15 cellular contexts compared by ENCODE assay signal in genomic region chr9:130745210-130745800, GRCh38. TPM values are rescaled to one million over a fixed set of nuclear protein-coding genes. Genes with fewer than 3 reads are reported as not detected.
DNase-seq lines count a peak whose midpoint lies in the region; ATAC-seq and TF ChIP-seq lines count a peak whose summit lies in the region.
"Had no signal": no experiment of that assay in that cellular context is flagged by ENCODE, and none has a peak within 500 bp of the region (broad histone marks: within the 10 kb centered on the region; RNA-seq: fewer than 3 reads in every experiment).

No MANE protein-coding gene starts in this region.

- ATAC-seq in stimulated activated effector memory CD8-positive, alpha-beta T cell treated with anti-CD3 and anti-CD28 coated beads, Interleukin-12 subunit alpha, Interleukin-12 subunit beta, amount 100 ng/mL, for 72 hours: no peak

- H3K4me1 Mint-ChIP-seq in neural progenitor cell: peaks cover 21% of the 10 kb centered on the region
- H3K4me1 Mint-ChIP-seq in nephron progenitor cell: peaks cover 7% of the 10 kb centered on the region
- peaks cover 6% of the 10 kb centered on the region for H3K4me1 Mint-ChIP-seq in stimulated activated effector memory CD8-positive, alpha-beta T cell treated with anti-CD3 and anti-CD28 coated beads, Interleukin-12 subunit alpha, Interleukin-12 subunit beta, amount 100 ng/mL, for 72 hours

- H3K4me3 Mint-ChIP-seq in neural progenitor cell (no peak overlapping the region), nephron progenitor cell (no peak overlapping the region)
- no peak overlapping the region for H3K4me3 Mint-ChIP-seq in stimulated activated effector memory CD8-positive, alpha-beta T cell treated with anti-CD3 and anti-CD28 coated beads, Interleukin-12 subunit alpha, Interleukin-12 subunit beta, amount 100 ng/mL, for 72 hours

- no peak for TF ChIP-seq CTCF in HEK293 (tag by site-specific recombination; IDR thresholded peaks at IDR 0.05)
- no peak for TF ChIP-seq CTCF in brain microvascular endothelial cell (IDR thresholded peaks at IDR 0.05; ENCODE audit: low read depth, low read length, missing control alignments)
- no peak for TF ChIP-seq CTCF in neural progenitor cell (IDR thresholded peaks at IDR 0.05)
- TF ChIP-seq CTCF in nephron progenitor cell (IDR thresholded peaks at IDR 0.05): no peak

- no peak overlapping the region for H3K9ac ChIP-seq in neural progenitor cell

- H3K27ac ChIP-seq in HEK293 (ENCODE audit: extremely low read depth, low read depth, low read length): no peak overlapping the region
- H3K27ac ChIP-seq in brain microvascular endothelial cell: peak overlapping the region; percentile 36
- H3K27ac ChIP-seq in neural progenitor cell: no peak overlapping the region

- no peaks in the 10 kb centered on the region for H3K4me1 ChIP-seq in HEK293 (ENCODE audit: control insufficient read depth, insufficient read depth, low read length)
- no peaks in the 10 kb centered on the region for H3K4me1 ChIP-seq in neural progenitor cell

- in situ Hi-C loops in brain microvascular endothelial cell (cut with HindIII; ENCODE audit: low pct_ligation_motif_present, low sequenced_read_pairs): no loop called here

- H3K9me3 ChIP-seq in HEK293 (ENCODE audit: control insufficient read depth, insufficient read depth, low read depth, low read length) (no peaks in the 10 kb centered on the region), neural progenitor cell (ENCODE audit: low read depth) (no peaks in the 10 kb centered on the region)

- H3K27ac Mint-ChIP-seq in neural progenitor cell: peak overlapping the region; percentile 40
- no peak overlapping the region for H3K27ac Mint-ChIP-seq in nephron progenitor cell
- H3K27ac Mint-ChIP-seq in stimulated activated effector memory CD8-positive, alpha-beta T cell treated with anti-CD3 and anti-CD28 coated beads, Interleukin-12 subunit alpha, Interleukin-12 subunit beta, amount 100 ng/mL, for 72 hours: no peak overlapping the region

- no peak overlapping the region for H3K4me3 ChIP-seq in HEK293 (ENCODE audit: low read depth, low read length)
- no peak overlapping the region for H3K4me3 ChIP-seq in brain microvascular endothelial cell (ENCODE audit: low read depth, low read length)
- H3K4me3 ChIP-seq in neural progenitor cell: no peak overlapping the region

- POLR2A ChIA-PET in HEK293 (lab: Yijun Ruan, JAX): no interaction called here

- H2AFZ ChIP-seq in neural progenitor cell (replicated peaks): no peak overlapping the region

- DNase-seq in NCI-H69 (lab: John Stamatoyannopoulos, UW): peak; percentile 69
- DNase-seq in brain microvascular endothelial cell: no peak
- no peak for DNase-seq in neural progenitor cell (ENCODE audit: low spot score)
- DNase-seq in nephron progenitor cell: no peak
- DNase-seq in stimulated activated effector memory CD8-positive, alpha-beta T cell treated with anti-CD3 and anti-CD28 coated beads, Interleukin-12 subunit alpha, Interleukin-12 subunit beta, amount 100 ng/mL, for 72 hours (ENCODE audit: low spot score in 2 of 2): no peak
- no peak for DNase-seq in DMS53 treated with DMSO at 0.1 percent for 48 hours (lab: John Stamatoyannopoulos, UW; ENCODE audit: unreplicated experiment)
- DNase-seq: C1 segment of cervical spinal cord, NCI-H1417, NCI-H2029, NCI-H2171 treated with DMSO at 0.1 percent for 48 hours, NCI-H446 treated with DMSO at 0.1 percent for 48 hours, NCI-H748 treated with DMSO at 0.1 percent for 48 hours, OCI-M1, SHP77 treated with DMSO at 0.1 percent for 48 hours had no signal

- peaks cover 21% of the 10 kb centered on the region for H4K20me1 ChIP-seq in neural progenitor cell (ENCODE audit: low read depth)

- H3K27me3 Mint-ChIP-seq in neural progenitor cell (ENCODE audit: insufficient read depth, low read depth) (peaks cover 2% of the 10 kb centered on the region), nephron progenitor cell (ENCODE audit: low read depth, poor library complexity) (no peaks in the 10 kb centered on the region)

- no peak overlapping the region for H3K4me2 ChIP-seq in neural progenitor cell

- peaks cover 45% of the 10 kb centered on the region for H3K79me2 ChIP-seq in neural progenitor cell (ENCODE audit: low read depth)

- H3K27me3 ChIP-seq in brain microvascular endothelial cell (replicated peaks) (no peaks in the 10 kb centered on the region), neural progenitor cell (no peaks in the 10 kb centered on the region)

- peaks cover 4% of the 10 kb centered on the region for H3K9me3 Mint-ChIP-seq in neural progenitor cell
- no peaks in the 10 kb centered on the region for H3K9me3 Mint-ChIP-seq in nephron progenitor cell
- no peaks in the 10 kb centered on the region for H3K9me3 Mint-ChIP-seq in stimulated activated effector memory CD8-positive, alpha-beta T cell treated with anti-CD3 and anti-CD28 coated beads, Interleukin-12 subunit alpha, Interleukin-12 subunit beta, amount 100 ng/mL, for 72 hours

- CTCF ChIA-PET in HEK293 (lab: Yijun Ruan, JAX): no interaction called here

- H3K36me3 ChIP-seq in HEK293 (ENCODE audit: control insufficient read depth in 2 of 2, insufficient read depth in 1 of 2, low read length in 2 of 2) (no peaks in the 10 kb centered on the region), brain microvascular endothelial cell (replicated peaks) (peaks cover 2% of the 10 kb centered on the region), neural progenitor cell (no peaks in the 10 kb centered on the region)

- H3F3A ChIP-seq in neural progenitor cell (ENCODE audit: low read depth): peaks cover 8% of the 10 kb centered on the region

- peaks cover 10% of the 10 kb centered on the region for H3K36me3 Mint-ChIP-seq in neural progenitor cell
- H3K36me3 Mint-ChIP-seq in nephron progenitor cell (ENCODE audit: low read depth): peaks cover 12% of the 10 kb centered on the region
- no peaks in the 10 kb centered on the region for H3K36me3 Mint-ChIP-seq in stimulated activated effector memory CD8-positive, alpha-beta T cell treated with anti-CD3 and anti-CD28 coated beads, Interleukin-12 subunit alpha, Interleukin-12 subunit beta, amount 100 ng/mL, for 72 hours

TF ChIP-seq in HEK293, 187 proteins besides CTCF, POLR2A, EP300 and RAD21:
- TF ChIP-seq ZFHX2 (tag by site-specific recombination; conservative IDR thresholded peaks at IDR 0.05) (peak; percentile 12; the same call in 1 of the 2 replicates), ZNF785 (tag by site-specific recombination; IDR thresholded peaks at IDR 0.05) (no peak), ZIC2 (tag by site-specific recombination; IDR thresholded peaks at IDR 0.05) (peak; percentile 61), ZNF529 (tag by site-specific recombination; IDR thresholded peaks at IDR 0.05; ENCODE audit: insufficient replicate concordance) (no peak), ZNF169 (tag by site-specific recombination; IDR thresholded peaks at IDR 0.05) (no peak), ZBTB7A (tag by site-specific recombination; IDR thresholded peaks at IDR 0.05; ENCODE audit: low read depth) (no peak), ZBTB49 (tag by site-specific recombination; IDR thresholded peaks at IDR 0.05; ENCODE audit: low read depth) (no peak), ZNF311 (tag by site-specific recombination; IDR thresholded peaks at IDR 0.05; ENCODE audit: borderline replicate concordance) (no peak), ZNF792 (tag by site-specific recombination; IDR thresholded peaks at IDR 0.05) (peak; percentile 51; the same call in 1 of the 2 replicates), ZNF221 (tag by site-specific recombination; IDR thresholded peaks at IDR 0.05; ENCODE audit: borderline replicate concordance) (no peak), KLF10 (tag by site-specific recombination; IDR thresholded peaks at IDR 0.05) (no peak)
- TF ChIP-seq, protein P1, sequence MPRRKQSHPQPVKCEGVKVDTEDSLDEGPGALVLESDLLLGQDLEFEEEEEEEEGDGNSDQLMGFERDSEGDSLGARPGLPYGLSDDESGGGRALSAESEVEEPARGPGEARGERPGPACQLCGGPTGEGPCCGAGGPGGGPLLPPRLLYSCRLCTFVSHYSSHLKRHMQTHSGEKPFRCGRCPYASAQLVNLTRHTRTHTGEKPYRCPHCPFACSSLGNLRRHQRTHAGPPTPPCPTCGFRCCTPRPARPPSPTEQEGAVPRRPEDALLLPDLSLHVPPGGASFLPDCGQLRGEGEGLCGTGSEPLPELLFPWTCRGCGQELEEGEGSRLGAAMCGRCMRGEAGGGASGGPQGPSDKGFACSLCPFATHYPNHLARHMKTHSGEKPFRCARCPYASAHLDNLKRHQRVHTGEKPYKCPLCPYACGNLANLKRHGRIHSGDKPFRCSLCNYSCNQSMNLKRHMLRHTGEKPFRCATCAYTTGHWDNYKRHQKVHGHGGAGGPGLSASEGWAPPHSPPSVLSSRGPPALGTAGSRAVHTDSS (tag by site-specific recombination; IDR thresholded peaks at IDR 0.05): no peak

RNA-seq across cellular contexts. Expression of gene EXOSC2, which starts 51.7 kb away (rescaled TPM):
- 59.1 and 75.5 TPM in 2 replicates for total RNA-seq in neural progenitor cell (ENCODE audit: low replicate concordance)
